ENCODE assay signal across 8 cellular contexts in the genomic region with DNA sequence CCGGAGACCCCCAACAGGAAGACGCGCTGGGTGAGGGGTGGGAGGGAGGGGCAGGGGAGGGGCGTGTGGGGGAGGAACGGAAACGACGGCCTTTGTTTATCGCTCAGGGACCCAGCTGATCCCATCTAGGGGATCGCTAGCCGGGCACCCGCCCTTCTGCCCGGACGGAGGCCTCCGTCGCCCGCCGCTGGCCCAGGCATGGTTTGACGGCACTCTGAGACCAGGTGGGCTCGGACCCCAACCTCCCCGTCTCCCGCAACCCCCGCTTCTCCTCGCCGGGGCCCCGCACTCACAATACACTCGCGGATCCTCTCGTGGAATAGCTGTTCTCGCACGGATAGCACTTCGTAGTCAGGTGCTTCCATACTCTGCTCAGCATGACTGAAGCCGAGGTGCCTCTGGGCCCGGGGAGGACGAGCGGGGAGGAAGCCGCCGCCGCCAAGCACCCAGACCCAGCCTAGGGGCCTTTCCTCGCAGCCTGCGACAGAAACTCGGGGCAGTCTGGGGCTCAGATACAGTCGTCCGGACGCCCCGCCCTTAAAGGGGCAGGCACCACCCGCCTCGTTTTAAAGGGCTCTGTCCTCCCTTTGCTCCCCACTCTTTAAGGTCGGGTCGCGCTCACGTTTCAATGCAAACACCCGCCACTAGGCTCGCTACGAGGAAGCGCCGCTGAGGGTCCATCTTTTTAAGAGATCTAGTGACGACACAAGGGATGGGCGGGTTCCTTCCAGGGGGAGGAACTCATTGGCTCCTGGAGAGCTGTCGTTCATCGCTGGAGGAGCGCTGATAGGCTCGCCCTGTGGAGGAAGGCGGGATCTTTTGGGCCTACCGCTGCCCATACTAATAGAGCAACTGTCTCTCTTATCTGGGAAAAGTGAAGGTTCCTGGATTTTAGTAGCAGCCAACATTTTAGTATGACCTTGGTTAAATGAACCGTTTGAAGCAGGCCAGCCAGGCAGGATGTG. TPM values are rescaled to one million over a fixed set of nuclear protein-coding genes. Genes with fewer than 3 reads are reported as not detected.
A peak's percentile ranks its signal among the peaks of the same experiment; 100 is the strongest.
DNase-seq lines count a peak whose midpoint lies in the region; ATAC-seq, FAIRE-seq and TF ChIP-seq lines count a peak whose summit lies in the region.

A gene with protein sequence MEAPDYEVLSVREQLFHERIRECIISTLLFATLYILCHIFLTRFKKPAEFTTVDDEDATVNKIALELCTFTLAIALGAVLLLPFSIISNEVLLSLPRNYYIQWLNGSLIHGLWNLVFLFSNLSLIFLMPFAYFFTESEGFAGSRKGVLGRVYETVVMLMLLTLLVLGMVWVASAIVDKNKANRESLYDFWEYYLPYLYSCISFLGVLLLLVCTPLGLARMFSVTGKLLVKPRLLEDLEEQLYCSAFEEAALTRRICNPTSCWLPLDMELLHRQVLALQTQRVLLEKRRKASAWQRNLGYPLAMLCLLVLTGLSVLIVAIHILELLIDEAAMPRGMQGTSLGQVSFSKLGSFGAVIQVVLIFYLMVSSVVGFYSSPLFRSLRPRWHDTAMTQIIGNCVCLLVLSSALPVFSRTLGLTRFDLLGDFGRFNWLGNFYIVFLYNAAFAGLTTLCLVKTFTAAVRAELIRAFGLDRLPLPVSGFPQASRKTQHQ (minus strand): TSS at position 657 of the 965 bp plus-strand sequence. CDS start 292 bp downstream, at position 365.

- no peaks in the 10 kb centered on the region for H3K27me3 ChIP-seq in CD4-positive, alpha-beta T cell (ENCODE audit: control insufficient read depth, insufficient read depth, low read length)
- H3K27me3 ChIP-seq in HepG2 (ENCODE audit: control insufficient read depth in 1 of 2, insufficient read depth in 2 of 2, low read length in 2 of 2), result no peaks in the 10 kb centered on the region; a peak in 1 of 5 replicates

- H3K4me2 ChIP-seq in HepG2 (ENCODE audit: low read depth, low read length), result peak within 1 kb of the TSS; percentile 91

- H3K27ac Mint-ChIP-seq in CD4-positive, alpha-beta T cell, result peak within 1 kb of the TSS; percentile 97

- CTCF ChIA-PET in CD4-positive, alpha-beta T cell (lab: Charles Lee), result interaction anchor here (0.6 to 4.9 kb wide), 10 partner anchors 9 to 1062 kb away, joined by 3 to 38 read pairs (median 5); a partner anchor contains a TSS
- CTCF ChIA-PET in HepG2 (lab: Yijun Ruan, JAX; ENCODE audit: low intra/inter-chr PET ratio, low total read pairs), result interaction anchor here (1.0 to 1.3 kb wide), 2 partner anchors 11 to 22 kb away, joined by 3 read pairs; no protein-coding TSS in a partner anchor

- H3K36me3 ChIP-seq in HepG2 (replicated peaks in 1 of 2; ENCODE audit: control insufficient read depth in 1 of 2, insufficient read depth in 2 of 2, low read length in 2 of 2), result peaks cover 1 to 6% of the 10 kb centered on the region in 2 experiments; a peak in 2 of 5 replicates

- peak within 1 kb of the TSS; percentile 75 for H3K9ac ChIP-seq in HepG2 (ENCODE audit: insufficient read depth, low read depth, low read length)

- peak within 1 kb of the TSS; percentile 89 for H3K4me3 Mint-ChIP-seq in CD4-positive, alpha-beta T cell

- peaks cover 39% of the 10 kb centered on the region for H3K36me3 Mint-ChIP-seq in CD4-positive, alpha-beta T cell (ENCODE audit: low read depth)

- peak within 1 kb of the TSS; percentile 75 to 95 (median 87) for H3K4me3 ChIP-seq in HepG2 (replicated peaks in 1 of 3; ENCODE audit: insufficient read depth in 1 of 3, low read depth in 2 of 3, low read length in 3 of 3)

- H3K9me3 Mint-ChIP-seq in CD4-positive, alpha-beta T cell, result no peaks in the 10 kb centered on the region

- peak; percentile 92 to 97 (median 94) for DNase-seq in CD4-positive, alpha-beta T cell
- DNase-seq in NCI-H82 (lab: John Stamatoyannopoulos, UW) (peak; percentile 99), dermis blood vessel endothelial cell (peak; percentile 99), HepG2 (ENCODE audit: low spot score) (peak; percentile 97)
- peak; percentile 93 to 96 for DNase-seq in activated CD4-positive, alpha-beta T cell treated with anti-CD3 and anti-CD28 coated beads, Interleukin-2, amount 50 U/mL, for 48 hours
- DNase-seq in stimulated activated CD4-positive, alpha-beta T cell treated with anti-CD3 and anti-CD28 coated beads, Interleukin-4, amount 100 ng/mL, for 1 hour, result peak; percentile 92

- BruUV-seq in HepG2 (replicated peaks; lab: Mats Ljungman, UMichigan), result no TSS peak

- peak; percentile 91 for ATAC-seq in CD4-positive, alpha-beta T cell (ENCODE audit: poor library complexity)
- ATAC-seq in GM19397 (IDR thresholded peaks at IDR 0.05; ENCODE audit: unreplicated experiment) (peak; percentile 97), HG03571 (IDR thresholded peaks at IDR 0.05; ENCODE audit: unreplicated experiment) (peak; percentile 98), HepG2 (peak; percentile 98)

- H3K27me3 Mint-ChIP-seq in CD4-positive, alpha-beta T cell, result no peaks in the 10 kb centered on the region

- peak; percentile 61 for TF ChIP-seq CTCF in CD4-positive, alpha-beta T cell (IDR thresholded peaks at IDR 0.05)
- peak; percentile 33; the same call in 1 of the 2 replicates for TF ChIP-seq CTCF in HepG2 (CRISPR knock-in tag; IDR thresholded peaks at IDR 0.05)

- H3K4me1 ChIP-seq in HepG2 (ENCODE audit: insufficient read depth, low read length), result peaks cover 21% of the 10 kb centered on the region

- no peaks in the 10 kb centered on the region for H3K9me3 ChIP-seq in CD4-positive, alpha-beta T cell (ENCODE audit: control insufficient read depth, low read length)
- H3K9me3 ChIP-seq in HepG2 (ENCODE audit: low read length), result no peaks in the 10 kb centered on the region

- peak; percentile 99 for FAIRE-seq in HepG2 (lab: Jason Lieb, UNC)

- no peak; the same call in 1 of the 2 replicates for TF ChIP-seq RAD21 in HepG2 (CRISPR knock-in tag; IDR thresholded peaks at IDR 0.05)

- TF ChIP-seq EP300 in HepG2 (IDR thresholded peaks at IDR 0.05; ENCODE audit: low read depth in 2 of 2, low read length in 2 of 2), result no peak
- TF ChIP-seq EP300 in HepG2 (CRISPR knock-in tag; IDR thresholded peaks at IDR 0.05; ENCODE audit: borderline replicate concordance), result no peak

- WGBS in HepG2 (ENCODE audit: low lambda C conversion rate), result 3% methylated on average over 18 of the region's 65 CpGs

- peak; percentile 27 to 83; a peak in 3 of 4 replicates for TF ChIP-seq POLR2A in HepG2 (IDR thresholded peaks at IDR 0.05; ENCODE audit: insufficient read depth in 1 of 2, low read depth in 2 of 2, low read length in 2 of 2)

- H3K27ac ChIP-seq in CD4-positive, alpha-beta T cell (ENCODE audit: low read depth, low read length), result peak within 1 kb of the TSS; percentile 94
- H3K27ac ChIP-seq in HepG2 (ENCODE audit: extremely low read length, insufficient read depth, low read length), result peak within 1 kb of the TSS; percentile 58

- 0 out of 2 replicates have a peak, but pooled peaks cover 9% of the 10 kb centered on the region for H4K20me1 ChIP-seq in HepG2 (ENCODE audit: insufficient read depth, low read length)

- H3K79me2 ChIP-seq in HepG2 (ENCODE audit: insufficient read depth, low read length), result peaks cover 15% of the 10 kb centered on the region

- peak within 1 kb of the TSS; percentile 87 for H2AFZ ChIP-seq in HepG2 (ENCODE audit: low read length)

- intact Hi-C loops in CD4-positive, alpha-beta T cell (cut with DNase I, micrococcal nuclease), result loop anchor here (1.0 to 5.0 kb wide), 5 partner anchors 16 to 82 kb away; a partner anchor contains a TSS
- intact Hi-C loops in HepG2 (cut with micrococcal nuclease; ENCODE audit: unreplicated experiment), result no loop called here

- in situ Hi-C loops in HepG2 (cut with HindIII; ENCODE audit: extremely low pct_ligation_motif_present, low pct_unique_long_range_greater_than_20kb), result no loop called here

- POLR2A ChIA-PET in CD4-positive, alpha-beta T cell (lab: Charles Lee), result interaction anchor here (0.6 to 8.9 kb wide), 22 partner anchors 9 to 631 kb away, joined by 3 to 178 read pairs (median 6); a partner anchor contains a TSS
- POLR2A ChIA-PET in HepG2 (lab: Yijun Ruan, JAX), result interaction anchor here (0.8 to 3.8 kb wide), 10 partner anchors 9 to 125 kb away, joined by 3 to 57 read pairs (median 4); a partner anchor contains a TSS

- peaks cover 35% of the 10 kb centered on the region for H3K4me1 Mint-ChIP-seq in CD4-positive, alpha-beta T cell (ENCODE audit: low read depth)

TF ChIP-seq in HepG2, 621 proteins besides CTCF, POLR2A, EP300 and RAD21 (continues in another document):
- no peak for TF ChIP-seq NR1H2 (CRISPR knock-in tag; IDR thresholded peaks at IDR 0.05; ENCODE audit: borderline replicate concordance, low read depth)
- no peak for TF ChIP-seq ZBTB42 (CRISPR knock-in tag; IDR thresholded peaks at IDR 0.05)

RNA-seq across cellular contexts. Expression of the gene that starts here (rescaled TPM):
- 100 to 1,000 TPM; 401 to 418 TPM for total RNA-seq in CD4-positive, alpha-beta T cell
- 101 and 122 TPM in 2 replicates for total RNA-seq in dermis blood vessel endothelial cell
- total RNA-seq in HepG2 (2016; rRNA removed; fragmentation: Illumina TruSeq; extraction: Trizol), result 7.3 and 12.2 TPM in 2 replicates
- 9.1 and 9.7 TPM in 2 replicates for total RNA-seq in HepG2 (2016; cell fraction: cytosol; rRNA removed; fragmentation: Illumina TruSeq; extraction: Trizol; ENCODE audit: low read depth)
- 5.5 and 14.0 TPM in 2 replicates for total RNA-seq in HepG2 (2016; cell fraction: insoluble cytoplasmic fraction; rRNA removed; fragmentation: Illumina TruSeq; extraction: Trizol)
- 8.8 and 9.7 TPM in 2 replicates for total RNA-seq in HepG2 (2016; cell fraction: membrane; rRNA removed; fragmentation: Illumina TruSeq; extraction: Trizol)
- 21.8 and 27.5 TPM in 2 replicates for total RNA-seq in HepG2 (2016; cell fraction: nucleus; rRNA removed; fragmentation: Illumina TruSeq; extraction: Trizol)
- polyA plus RNA-seq in HepG2 (2011; rRNA removed), result 65.9 and 79.6 TPM in 2 replicates
- 25.4 and 26.4 TPM in 2 replicates for polyA plus RNA-seq in HepG2 (2011; cell fraction: cytosol; rRNA removed)
- polyA plus RNA-seq in HepG2 (2011; cell fraction: nucleus; rRNA removed), result 362 and 407 TPM in 2 replicates
- polyA plus RNA-seq in HepG2 (2012), result 51.5 and 57.5 TPM in 2 replicates
- polyA plus RNA-seq in HepG2 (2016; cell fraction: cytosol; fragmentation: Illumina TruSeq; extraction: Trizol; ENCODE audit: low read depth), result 2.1 and 2.4 TPM in 2 replicates
- 4.7 TPM in 2 replicates for polyA plus RNA-seq in HepG2 (2016; cell fraction: insoluble cytoplasmic fraction; fragmentation: Illumina TruSeq; extraction: Trizol; ENCODE audit: low read depth)
- 5.1 and 8.4 TPM in 2 replicates for polyA plus RNA-seq in HepG2 (2016; cell fraction: membrane; fragmentation: Illumina TruSeq; extraction: Trizol; ENCODE audit: low read depth)
- 41.9 and 51.4 TPM in 2 replicates for polyA plus RNA-seq in HepG2 (2016; cell fraction: nucleus; fragmentation: Illumina TruSeq; extraction: Trizol; ENCODE audit: insufficient read depth, low read depth)
- polyA minus RNA-seq in HepG2 (2011; rRNA and poly(A)+ RNA removed; ENCODE audit: low replicate concordance), result 29.1 and 80.1 TPM in 2 replicates
- 14.6 and 15.4 TPM in 2 replicates for polyA minus RNA-seq in HepG2 (2011; cell fraction: cytosol; rRNA and poly(A)+ RNA removed)
- polyA minus RNA-seq in HepG2 (2011; cell fraction: nucleus; rRNA and poly(A)+ RNA removed), result 87.2 and 109 TPM in 2 replicates

Comparison
In these comparisons a context has a peak if more than half of its experiments do, and no peak if none do; other contexts are left out.
1. Peak in every context shown above with its lines: DNase-seq, ATAC-seq, H3K4me3 ChIP-seq and H3K27ac ChIP-seq.